ENCODE assay signal across 8 cellular contexts in genomic region chr9:19049872-19050636, GRCh38. TPM values are rescaled to one million over a fixed set of nuclear protein-coding genes. Genes with fewer than 3 reads are reported as not detected.
DNase-seq lines count a peak whose midpoint lies in the region; ATAC-seq and TF ChIP-seq lines count a peak whose summit lies in the region.

No MANE protein-coding gene starts in this region.

- H3K27me3 ChIP-seq in Caco-2 (replicated peaks; ENCODE audit: control insufficient read depth, insufficient read depth, low read length) (no peaks in the 10 kb centered on the region), ovary (no peaks in the 10 kb centered on the region)

- H3K4me1 Mint-ChIP-seq in Caco-2 (ENCODE audit: low read depth, unreplicated experiment), result no peaks in the 10 kb centered on the region
- peaks cover 30% of the 10 kb centered on the region for H3K4me1 Mint-ChIP-seq in activated CD8-positive, alpha-beta T cell treated with anti-CD3 and anti-CD28 coated beads, Interleukin-2, amount 10 ng/mL, durations not matched to agents 7 days and 5 days (ENCODE audit: low read depth)

- H3K4me1 ChIP-seq in Caco-2 (peaks cover 7% of the 10 kb centered on the region; the same call in 1 of the 2 replicates), ovary (ENCODE audit: insufficient read depth) (peaks cover 10% of the 10 kb centered on the region)

- no peaks in the 10 kb centered on the region for H3K27me3 Mint-ChIP-seq in Caco-2 (ENCODE audit: insufficient read depth, unreplicated experiment)
- H3K27me3 Mint-ChIP-seq in activated CD8-positive, alpha-beta T cell treated with anti-CD3 and anti-CD28 coated beads, Interleukin-2, amount 10 ng/mL, durations not matched to agents 7 days and 5 days (ENCODE audit: low read depth), result no peaks in the 10 kb centered on the region

- no peak for TF ChIP-seq CTCF in Caco-2 (IDR thresholded peaks at IDR 0.05; ENCODE audit: insufficient read depth in 1 of 2, low read depth in 1 of 2, low read length in 1 of 2, severe bottlenecking in 1 of 2, unreplicated experiment in 1 of 2)
- TF ChIP-seq CTCF in ovary (IDR thresholded peaks at IDR 0.05), result no peak

- no peaks in the 10 kb centered on the region for H3K9me3 ChIP-seq in Caco-2
- no peaks in the 10 kb centered on the region for H3K9me3 ChIP-seq in ovary

- no peak for TF ChIP-seq EP300 in ovary (IDR thresholded peaks at IDR 0.05)

- POLR2A ChIA-PET in Caco-2 (lab: Charles Lee), result interaction anchor here (1.3 kb wide), 1 partner anchor 102 kb away, joined by 5 read pairs; no protein-coding TSS in a partner anchor
- POLR2A ChIA-PET in activated CD8-positive, alpha-beta T cell treated with anti-CD3 and anti-CD28 coated beads, Interleukin-2, amount 10 ng/mL, durations not matched to agents 7 days and 5 days (lab: Charles Lee), result interaction anchor here (1.1 to 3.2 kb wide), 3 partner anchors 24 to 330 kb away, joined by 3 to 17 read pairs (median 17); partner anchors contain the start of gene RPS6

- H3K27ac Mint-ChIP-seq in Caco-2 (ENCODE audit: unreplicated experiment), result peak overlapping the region; percentile 93
- H3K27ac Mint-ChIP-seq in activated CD8-positive, alpha-beta T cell treated with anti-CD3 and anti-CD28 coated beads, Interleukin-2, amount 10 ng/mL, durations not matched to agents 7 days and 5 days, result peak overlapping the region; percentile 99

- CTCF ChIA-PET in Caco-2 (lab: Charles Lee), result interaction anchor here (0.8 kb wide), 1 partner anchor 124 kb away, joined by 5 read pairs; no protein-coding TSS in a partner anchor
- CTCF ChIA-PET in activated CD8-positive, alpha-beta T cell treated with anti-CD3 and anti-CD28 coated beads, Interleukin-2, amount 10 ng/mL, durations not matched to agents 7 days and 5 days (lab: Charles Lee), result interaction anchor here (0.9 to 2.8 kb wide), 9 partner anchors 24 to 415 kb away, joined by 3 to 18 read pairs (median 4); no protein-coding TSS in a partner anchor

- peak overlapping the region; percentile 85 for H3K4me3 Mint-ChIP-seq in Caco-2 (ENCODE audit: unreplicated experiment)
- H3K4me3 Mint-ChIP-seq in activated CD8-positive, alpha-beta T cell treated with anti-CD3 and anti-CD28 coated beads, Interleukin-2, amount 10 ng/mL, durations not matched to agents 7 days and 5 days, result peak overlapping the region; percentile 90

- ATAC-seq in activated CD8-positive, alpha-beta T cell treated with anti-CD3 and anti-CD28 coated beads, Interleukin-2, amount 10 ng/mL, durations not matched to agents 7 days and 5 days, result peak; percentile 2
- ATAC-seq in GM19467 (IDR thresholded peaks at IDR 0.05; ENCODE audit: unreplicated experiment) (no peak), GM21447 (IDR thresholded peaks at IDR 0.05; ENCODE audit: unreplicated experiment) (no peak)

- intact Hi-C loops in Caco-2 (cut with micrococcal nuclease; ENCODE audit: unreplicated experiment), result loop anchor here (1.0 to 10.0 kb wide), 5 partner anchors 78 to 407 kb away; no protein-coding TSS in a partner anchor
- intact Hi-C loops in ovary (cut with DNase I), result loop anchor here in 3 of 4 donors (5.0 to 10.0 kb wide), 4 partner anchors 122 to 415 kb away; no protein-coding TSS in a partner anchor

- TF ChIP-seq POLR2A in ovary (IDR thresholded peaks at IDR 0.05), result no peak

- BruUV-seq in Caco-2 (replicated peaks; lab: Mats Ljungman, UMichigan), result no TSS peak

- peaks cover 6% of the 10 kb centered on the region for H3K36me3 Mint-ChIP-seq in Caco-2 (ENCODE audit: insufficient read depth, unreplicated experiment)
- peaks cover 38% of the 10 kb centered on the region for H3K36me3 Mint-ChIP-seq in activated CD8-positive, alpha-beta T cell treated with anti-CD3 and anti-CD28 coated beads, Interleukin-2, amount 10 ng/mL, durations not matched to agents 7 days and 5 days (ENCODE audit: low read depth)

- WGBS in ovary, 3 donors, result 2 to 9% (median 3%) methylated on average over 36 of the region's 36 CpGs

- H3K27ac ChIP-seq in ovary, result peak overlapping the region; percentile 95 to 96

- peak in 1 of 2 experiments; percentile 4 for DNase-seq in Caco-2
- peak; percentile 3 for DNase-seq in HS-27A (ENCODE audit: low read depth)
- DNase-seq in activated CD8-positive, alpha-beta T cell treated with anti-CD3 and anti-CD28 coated beads, Interleukin-2, amount 10 ng/mL, durations not matched to agents 7 days and 5 days, result peak; percentile 31
- DNase-seq in germinal center (ENCODE audit: low spot score), result peak; percentile 18
- DNase-seq in ovary, result peak in 3 of 5 donors; percentile 25 to 45 (median 27)
- no peak for DNase-seq in retina

- no peaks in the 10 kb centered on the region for H3K36me3 ChIP-seq in Caco-2 (ENCODE audit: control insufficient read depth, insufficient read depth, low read length)
- no peaks in the 10 kb centered on the region for H3K36me3 ChIP-seq in ovary

- H3K4me3 ChIP-seq in Caco-2 (ENCODE audit: low read depth, low read length) (peak overlapping the region; percentile 77), ovary (peak overlapping the region; percentile 73)

- H3K9me3 Mint-ChIP-seq in Caco-2 (ENCODE audit: unreplicated experiment), result no peaks in the 10 kb centered on the region
- H3K9me3 Mint-ChIP-seq in activated CD8-positive, alpha-beta T cell treated with anti-CD3 and anti-CD28 coated beads, Interleukin-2, amount 10 ng/mL, durations not matched to agents 7 days and 5 days (ENCODE audit: insufficient read depth), result no peaks in the 10 kb centered on the region

RNA-seq across cellular contexts. Expression of gene RRAGA, which starts 0.8 kb away (rescaled TPM):
- total RNA-seq in Caco-2 (2022), result 37.8 and 44.7 TPM in 2 replicates
- total RNA-seq in activated CD8-positive, alpha-beta T cell treated with anti-CD3 and anti-CD28 coated beads, Interleukin-2, amount 10 ng/mL, durations not matched to agents 7 days and 5 days, result 10 to 100 TPM; 44.7 to 46.0 TPM
- 100 to 1,000 TPM in 4 of 7 donors, 10 to 100 TPM in 3; 36.6 to 111 (median 104) TPM for total RNA-seq in ovary
- 100 to 1,000 TPM in 1 of 2 donors, 10 to 100 TPM in 1; 90.1 to 124 TPM for polyA plus RNA-seq in ovary

RNA-seq across cellular contexts. Expression of gene SAXO1, which starts 17.0 kb away (rescaled TPM):
- total RNA-seq in Caco-2 (2022) (0.20 TPM in 1 of 2 replicates, not detected in the other), ovary (under 1 TPM in 6 of 7 donors, not detected in 1; 0.10 to 0.47 (median 0.14) TPM)
- total RNA-seq in activated CD8-positive, alpha-beta T cell treated with anti-CD3 and anti-CD28 coated beads, Interleukin-2, amount 10 ng/mL, durations not matched to agents 7 days and 5 days, result under 1 TPM in 1 of 2 experiments, not detected in 1; 0.10 TPM
- under 1 TPM; 0.04 to 0.07 TPM for polyA plus RNA-seq in ovary

RNA-seq across cellular contexts. Expression of gene HAUS6, which starts 52.6 kb away (rescaled TPM):
- total RNA-seq in Caco-2 (2022), result 15.0 and 15.2 TPM in 2 replicates
- 10 to 100 TPM; 29.2 to 30.8 TPM for total RNA-seq in activated CD8-positive, alpha-beta T cell treated with anti-CD3 and anti-CD28 coated beads, Interleukin-2, amount 10 ng/mL, durations not matched to agents 7 days and 5 days
- 10 to 100 TPM in 4 of 7 donors, 1 to 10 TPM in 3; 7.1 to 13.1 (median 10.7) TPM for total RNA-seq in ovary
- 1 to 10 TPM; 4.6 to 6.4 TPM for polyA plus RNA-seq in ovary
